ENCODE assay signal across 12 cellular contexts in genomic region chr16:57029161-57030160, GRCh38. TPM values are rescaled to one million over a fixed set of nuclear protein-coding genes. Genes with fewer than 3 reads are reported as not detected.
DNase-seq lines count a peak whose midpoint lies in the region; ATAC-seq and TF ChIP-seq lines count a peak whose summit lies in the region.
"Had no signal": no experiment of that assay in that cellular context is flagged by ENCODE, and none has a peak within 500 bp of the region (broad histone marks: within the 10 kb centered on the region; RNA-seq: fewer than 3 reads in every experiment).

No MANE protein-coding gene starts in this region.

- H3K4me1 Mint-ChIP-seq in activated naive CD4-positive, alpha-beta T cell treated with anti-CD3 and anti-CD28 coated beads for 36 hours (ENCODE audit: low read depth): peaks cover 65% of the 10 kb centered on the region
- H3K4me1 Mint-ChIP-seq in activated naive CD4-positive, alpha-beta T cell treated with anti-CD3 and anti-CD28 coated beads, Interleukin-2, amount 10 ng/mL, durations not matched to agents 7 days and 5 days: peaks cover 69% of the 10 kb centered on the region
- H3K4me1 Mint-ChIP-seq: nephron had no signal

- CTCF ChIA-PET in activated naive CD4-positive, alpha-beta T cell treated with anti-CD3 and anti-CD28 coated beads for 36 hours (lab: Charles Lee): interaction anchor here (0.9 kb wide), 1 partner anchor 13 kb away, joined by 3 read pairs; no protein-coding TSS in a partner anchor
- CTCF ChIA-PET in activated naive CD4-positive, alpha-beta T cell treated with anti-CD3 and anti-CD28 coated beads, Interleukin-2, amount 10 ng/mL, durations not matched to agents 7 days and 5 days (lab: Charles Lee): no interaction called here

- H3K4me1 ChIP-seq in foreskin keratinocyte: peaks cover 14% of the 10 kb centered on the region

- no peaks in the 10 kb centered on the region for H3K9me3 Mint-ChIP-seq in activated naive CD4-positive, alpha-beta T cell treated with anti-CD3 and anti-CD28 coated beads for 36 hours
- H3K9me3 Mint-ChIP-seq in activated naive CD4-positive, alpha-beta T cell treated with anti-CD3 and anti-CD28 coated beads, Interleukin-2, amount 10 ng/mL, durations not matched to agents 7 days and 5 days: no peaks in the 10 kb centered on the region
- H3K9me3 Mint-ChIP-seq: nephron had no signal

- ATAC-seq in SK-N-SH treated with all-trans-retinoic acid at 6 μM for 48 hours (peak; percentile 56; the same call in 2 of the 3 replicates), foreskin keratinocyte (peak; percentile 95), GM19023 (IDR thresholded peaks at IDR 0.05; ENCODE audit: unreplicated experiment) (no peak)
- peak; percentile 41 for ATAC-seq in stimulated activated naive CD8-positive, alpha-beta T cell treated with anti-CD3 and anti-CD28 coated beads, Interleukin-15, Interleukin-2, amounts not matched to agents 100 U/mL and 50 U/mL, for 24 hours

- TF ChIP-seq CTCF in foreskin keratinocyte (conservative IDR thresholded peaks at IDR 0.05) (no peak), GM20000 (IDR thresholded peaks at IDR 0.05; ENCODE audit: extremely low read depth, missing control alignments) (no peak)

- H3K27ac ChIP-seq in foreskin keratinocyte: no peak overlapping the region
- H3K27ac ChIP-seq: BLaER1 had no signal

- H3K27me3 ChIP-seq in foreskin keratinocyte: no peaks in the 10 kb centered on the region
- H3K27me3 ChIP-seq: BLaER1 had no signal

- intact Hi-C loops in activated naive CD4-positive, alpha-beta T cell treated with anti-CD3 and anti-CD28 coated beads for 36 hours (cut with micrococcal nuclease): no loop called here

- H3K27me3 Mint-ChIP-seq in activated naive CD4-positive, alpha-beta T cell treated with anti-CD3 and anti-CD28 coated beads for 36 hours (ENCODE audit: low read depth): no peaks in the 10 kb centered on the region
- no peaks in the 10 kb centered on the region for H3K27me3 Mint-ChIP-seq in activated naive CD4-positive, alpha-beta T cell treated with anti-CD3 and anti-CD28 coated beads, Interleukin-2, amount 10 ng/mL, durations not matched to agents 7 days and 5 days

- no peak overlapping the region for H3K4me3 Mint-ChIP-seq in activated naive CD4-positive, alpha-beta T cell treated with anti-CD3 and anti-CD28 coated beads for 36 hours
- no peak overlapping the region for H3K4me3 Mint-ChIP-seq in activated naive CD4-positive, alpha-beta T cell treated with anti-CD3 and anti-CD28 coated beads, Interleukin-2, amount 10 ng/mL, durations not matched to agents 7 days and 5 days
- H3K4me3 Mint-ChIP-seq: nephron had no signal

- no peak for DNase-seq in activated naive CD4-positive, alpha-beta T cell treated with anti-CD3 and anti-CD28 coated beads for 36 hours
- no peak for DNase-seq in activated naive CD4-positive, alpha-beta T cell treated with anti-CD3 and anti-CD28 coated beads, Interleukin-2, amount 10 ng/mL, durations not matched to agents 7 days and 5 days
- DNase-seq in foreskin keratinocyte: peak; percentile 74 to 84
- DNase-seq in stimulated activated naive CD8-positive, alpha-beta T cell treated with anti-CD3 and anti-CD28 coated beads, Interleukin-15, Interleukin-2, amounts not matched to agents 100 U/mL and 50 U/mL, for 24 hours: no peak
- DNase-seq in NCI-H524 (lab: John Stamatoyannopoulos, UW): no peak
- no peak for DNase-seq in GM20000 (ENCODE audit: low spot score)
- DNase-seq: activated CD8-positive, alpha-beta memory T cell treated with anti-CD3 and anti-CD28 coated beads, Interleukin-2, amount 50 U/mL, for 48 hours; NCI-H1417 had no signal

- peak overlapping the region; percentile 55 for H3K27ac Mint-ChIP-seq in activated naive CD4-positive, alpha-beta T cell treated with anti-CD3 and anti-CD28 coated beads for 36 hours
- H3K27ac Mint-ChIP-seq in activated naive CD4-positive, alpha-beta T cell treated with anti-CD3 and anti-CD28 coated beads, Interleukin-2, amount 10 ng/mL, durations not matched to agents 7 days and 5 days: no peak overlapping the region
- H3K27ac Mint-ChIP-seq: nephron had no signal

- peaks cover 54% of the 10 kb centered on the region for H3K36me3 Mint-ChIP-seq in activated naive CD4-positive, alpha-beta T cell treated with anti-CD3 and anti-CD28 coated beads for 36 hours (ENCODE audit: low read depth)
- peaks cover 85% of the 10 kb centered on the region for H3K36me3 Mint-ChIP-seq in activated naive CD4-positive, alpha-beta T cell treated with anti-CD3 and anti-CD28 coated beads, Interleukin-2, amount 10 ng/mL, durations not matched to agents 7 days and 5 days

TF ChIP-seq in SK-N-SH treated with all-trans-retinoic acid at 6 μM for 48 hours, 23 proteins besides CTCF, POLR2A, EP300 and RAD21 (continues in another document):
- TF ChIP-seq, protein P1, sequence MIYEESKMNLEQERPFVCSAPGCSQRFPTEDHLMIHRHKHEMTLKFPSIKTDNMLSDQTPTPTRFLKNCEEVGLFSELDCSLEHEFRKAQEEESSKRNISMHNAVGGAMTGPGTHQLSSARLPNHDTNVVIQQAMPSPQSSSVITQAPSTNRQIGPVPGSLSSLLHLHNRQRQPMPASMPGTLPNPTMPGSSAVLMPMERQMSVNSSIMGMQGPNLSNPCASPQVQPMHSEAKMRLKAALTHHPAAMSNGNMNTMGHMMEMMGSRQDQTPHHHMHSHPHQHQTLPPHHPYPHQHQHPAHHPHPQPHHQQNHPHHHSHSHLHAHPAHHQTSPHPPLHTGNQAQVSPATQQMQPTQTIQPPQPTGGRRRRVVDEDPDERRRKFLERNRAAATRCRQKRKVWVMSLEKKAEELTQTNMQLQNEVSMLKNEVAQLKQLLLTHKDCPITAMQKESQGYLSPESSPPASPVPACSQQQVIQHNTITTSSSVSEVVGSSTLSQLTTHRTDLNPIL (CRISPR knock-in tag; IDR thresholded peaks at IDR 0.05; ENCODE audit: low read depth): no peak
- TF ChIP-seq RARB (CRISPR knock-in tag; IDR thresholded peaks at IDR 0.05): no peak
- no peak for TF ChIP-seq PPARA (CRISPR knock-in tag; IDR thresholded peaks at IDR 0.05; ENCODE audit: borderline replicate concordance)
- TF ChIP-seq, protein P2, sequence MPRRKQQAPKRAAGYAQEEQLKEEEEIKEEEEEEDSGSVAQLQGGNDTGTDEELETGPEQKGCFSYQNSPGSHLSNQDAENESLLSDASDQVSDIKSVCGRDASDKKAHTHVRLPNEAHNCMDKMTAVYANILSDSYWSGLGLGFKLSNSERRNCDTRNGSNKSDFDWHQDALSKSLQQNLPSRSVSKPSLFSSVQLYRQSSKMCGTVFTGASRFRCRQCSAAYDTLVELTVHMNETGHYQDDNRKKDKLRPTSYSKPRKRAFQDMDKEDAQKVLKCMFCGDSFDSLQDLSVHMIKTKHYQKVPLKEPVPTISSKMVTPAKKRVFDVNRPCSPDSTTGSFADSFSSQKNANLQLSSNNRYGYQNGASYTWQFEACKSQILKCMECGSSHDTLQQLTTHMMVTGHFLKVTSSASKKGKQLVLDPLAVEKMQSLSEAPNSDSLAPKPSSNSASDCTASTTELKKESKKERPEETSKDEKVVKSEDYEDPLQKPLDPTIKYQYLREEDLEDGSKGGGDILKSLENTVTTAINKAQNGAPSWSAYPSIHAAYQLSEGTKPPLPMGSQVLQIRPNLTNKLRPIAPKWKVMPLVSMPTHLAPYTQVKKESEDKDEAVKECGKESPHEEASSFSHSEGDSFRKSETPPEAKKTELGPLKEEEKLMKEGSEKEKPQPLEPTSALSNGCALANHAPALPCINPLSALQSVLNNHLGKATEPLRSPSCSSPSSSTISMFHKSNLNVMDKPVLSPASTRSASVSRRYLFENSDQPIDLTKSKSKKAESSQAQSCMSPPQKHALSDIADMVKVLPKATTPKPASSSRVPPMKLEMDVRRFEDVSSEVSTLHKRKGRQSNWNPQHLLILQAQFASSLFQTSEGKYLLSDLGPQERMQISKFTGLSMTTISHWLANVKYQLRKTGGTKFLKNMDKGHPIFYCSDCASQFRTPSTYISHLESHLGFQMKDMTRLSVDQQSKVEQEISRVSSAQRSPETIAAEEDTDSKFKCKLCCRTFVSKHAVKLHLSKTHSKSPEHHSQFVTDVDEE (CRISPR knock-in tag; IDR thresholded peaks at IDR 0.05): no peak
- TF ChIP-seq SNAI2 (CRISPR knock-in tag; IDR thresholded peaks at IDR 0.05): no peak
- no peak for TF ChIP-seq ARNTL (CRISPR knock-in tag; IDR thresholded peaks at IDR 0.05; ENCODE audit: borderline replicate concordance, low read depth)
- no peak for TF ChIP-seq ISL1 (CRISPR knock-in tag; IDR thresholded peaks at IDR 0.05)
- TF ChIP-seq GLIS3 (CRISPR knock-in tag; IDR thresholded peaks at IDR 0.05): no peak
- no peak for TF ChIP-seq ZC3H10 (CRISPR knock-in tag; IDR thresholded peaks at IDR 0.05)
- TF ChIP-seq, protein P3, sequence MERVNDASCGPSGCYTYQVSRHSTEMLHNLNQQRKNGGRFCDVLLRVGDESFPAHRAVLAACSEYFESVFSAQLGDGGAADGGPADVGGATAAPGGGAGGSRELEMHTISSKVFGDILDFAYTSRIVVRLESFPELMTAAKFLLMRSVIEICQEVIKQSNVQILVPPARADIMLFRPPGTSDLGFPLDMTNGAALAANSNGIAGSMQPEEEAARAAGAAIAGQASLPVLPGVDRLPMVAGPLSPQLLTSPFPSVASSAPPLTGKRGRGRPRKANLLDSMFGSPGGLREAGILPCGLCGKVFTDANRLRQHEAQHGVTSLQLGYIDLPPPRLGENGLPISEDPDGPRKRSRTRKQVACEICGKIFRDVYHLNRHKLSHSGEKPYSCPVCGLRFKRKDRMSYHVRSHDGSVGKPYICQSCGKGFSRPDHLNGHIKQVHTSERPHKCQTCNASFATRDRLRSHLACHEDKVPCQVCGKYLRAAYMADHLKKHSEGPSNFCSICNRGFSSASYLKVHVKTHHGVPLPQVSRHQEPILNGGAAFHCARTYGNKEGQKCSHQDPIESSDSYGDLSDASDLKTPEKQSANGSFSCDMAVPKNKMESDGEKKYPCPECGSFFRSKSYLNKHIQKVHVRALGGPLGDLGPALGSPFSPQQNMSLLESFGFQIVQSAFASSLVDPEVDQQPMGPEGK (CRISPR knock-in tag; IDR thresholded peaks at IDR 0.05; ENCODE audit: borderline replicate concordance): no peak
- no peak for TF ChIP-seq BACH2 (CRISPR knock-in tag; IDR thresholded peaks at IDR 0.05; ENCODE audit: borderline replicate concordance)
- TF ChIP-seq TOX (CRISPR knock-in tag; IDR thresholded peaks at IDR 0.05; ENCODE audit: borderline replicate concordance): no peak

RNA-seq across cellular contexts. Expression of gene NLRC5, which starts 40.1 kb away (rescaled TPM):
- total RNA-seq in activated naive CD4-positive, alpha-beta T cell treated with anti-CD3 and anti-CD28 coated beads for 36 hours: 100 to 1,000 TPM; 104 to 119 TPM
- total RNA-seq in foreskin keratinocyte: 8.4 and 10.3 TPM in 2 replicates
- 5.2 and 5.8 TPM in 2 replicates for polyA plus RNA-seq in foreskin keratinocyte

Comparison
In these comparisons a context has a peak if more than half of its experiments do, and no peak if none do; other contexts are left out.
1. DNase-seq: peak in foreskin keratinocyte (2 of 2); none in activated naive CD4-positive, alpha-beta T cell treated with anti-CD3 and anti-CD28 coated beads for 36 hours (single experiment), activated naive CD4-positive, alpha-beta T cell treated with anti-CD3 and anti-CD28 coated beads, Interleukin-2, amount 10 ng/mL, durations not matched to agents 7 days and 5 days (single experiment), stimulated activated naive CD8-positive, alpha-beta T cell treated with anti-CD3 and anti-CD28 coated beads, Interleukin-15, Interleukin-2, amounts not matched to agents 100 U/mL and 50 U/mL, for 24 hours (single experiment), NCI-H524 (0 of 2) and GM20000 (single experiment).